ENCODE assay signal across 1 cellular context in genomic region chr12:48788522-48788851, GRCh38.
TF ChIP-seq lines count a peak whose summit lies in the region.

No MANE protein-coding gene starts in this region.

TF ChIP-seq in GM12878, 131 proteins besides CTCF, POLR2A, EP300 and RAD21:
- TF ChIP-seq ESRRA (IDR thresholded peaks at IDR 0.05; ENCODE audit: low read length), result no peak
